ENCODE assay signal across 13 cellular contexts in the genomic region with DNA sequence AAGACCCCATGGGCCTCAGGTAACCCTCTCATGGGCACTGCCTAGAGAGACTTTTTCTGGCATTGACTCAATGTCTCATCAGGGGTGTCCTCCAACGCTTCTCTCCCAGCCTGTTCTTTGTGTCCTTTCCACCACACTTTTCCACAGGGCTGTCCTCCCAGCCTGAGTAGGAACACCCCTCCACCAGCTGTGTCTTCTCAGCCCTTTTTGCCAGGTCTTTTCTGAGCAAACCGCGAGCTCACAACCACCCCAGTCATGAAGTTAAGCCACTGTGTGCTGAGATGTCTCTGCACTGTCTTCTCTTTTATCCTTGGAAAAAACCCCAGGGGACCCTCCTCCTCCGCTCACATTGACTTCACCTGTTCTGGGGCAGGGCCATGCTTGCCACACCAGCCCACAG. TPM values are rescaled to one million over a fixed set of nuclear protein-coding genes. Genes with fewer than 3 reads are reported as not detected.
DNase-seq lines count a peak whose midpoint lies in the region; ATAC-seq, FAIRE-seq and TF ChIP-seq lines count a peak whose summit lies in the region.
"Had no signal": no experiment of that assay in that cellular context is flagged by ENCODE, and none has a peak within 500 bp of the region (broad histone marks: within the 10 kb centered on the region; RNA-seq: fewer than 3 reads in every experiment).

No MANE protein-coding gene starts in this region.

- H3K9me3 ChIP-seq in GM12878 (replicated peaks; ENCODE audit: control insufficient read depth, insufficient read depth, low read length) (no peaks in the 10 kb centered on the region), lung (ENCODE audit: control insufficient read depth in 2 of 2, insufficient read depth in 1 of 2, low read length in 1 of 2) (no peaks in the 10 kb centered on the region), suprapubic skin (no peaks in the 10 kb centered on the region)

- H3K4me1 ChIP-seq in GM12878 (ENCODE audit: control insufficient read depth, insufficient read depth, low read length) (peaks cover 80% of the 10 kb centered on the region), lung (ENCODE audit: control insufficient read depth in 2 of 2, insufficient read depth in 2 of 2, low read length in 2 of 2) (peaks cover 33 to 48% of the 10 kb centered on the region in 2 donors), suprapubic skin (peaks cover 84% of the 10 kb centered on the region)

- SMC1A ChIA-PET in GM12878 (lab: Charles Lee; ENCODE audit: uncharacterized antibody, unreplicated experiment), result interaction anchor here (0.6 to 15.7 kb wide), 5 partner anchors 8 to 1375 kb away, joined by 3 to 280 read pairs (median 140); a partner anchor contains a TSS

- RAD21 ChIA-PET in GM12878 (lab: Charles Lee; ENCODE audit: unreplicated experiment), result interaction anchor here (1.4 to 25.9 kb wide), 4 partner anchors 4 to 65 kb away, joined by 3 to 710 read pairs (median 357); a partner anchor contains a TSS

- intact Hi-C loops in GM12878 (cut with micrococcal nuclease; ENCODE audit: unreplicated experiment), result no loop called here

- no peaks in the 10 kb centered on the region for H3K27me3 ChIP-seq in GM12878 (replicated peaks in 1 of 2; ENCODE audit: control insufficient read depth in 2 of 2, insufficient read depth in 2 of 2, low read length in 1 of 2)
- no peaks in the 10 kb centered on the region for H3K27me3 ChIP-seq in lung (ENCODE audit: control insufficient read depth, insufficient read depth)
- H3K27me3 ChIP-seq in suprapubic skin, result no peaks in the 10 kb centered on the region

- TF ChIP-seq CTCF in GM12878 (IDR thresholded peaks at IDR 0.05 in 2 of 3, conservative IDR thresholded peaks at IDR 0.05 in 1 of 3; ENCODE audit: control insufficient read depth in 2 of 3, extremely low read depth in 1 of 3, insufficient read depth in 1 of 3, low read depth in 3 of 3, low read length in 3 of 3) (no peak), lung (IDR thresholded peaks at IDR 0.05; ENCODE audit: control extremely low read depth, extremely low read depth) (no peak), suprapubic skin (IDR thresholded peaks at IDR 0.05) (no peak), WTC11 (IDR thresholded peaks at IDR 0.05) (no peak)

- peak overlapping the region; percentile 51; the same call in 1 of the 2 replicates for H3K4me2 ChIP-seq in GM12878 (ENCODE audit: control insufficient read depth, insufficient read depth)
- H3K4me2 ChIP-seq: PC-9 had no signal

- TF ChIP-seq POLR2A in GM12878 (IDR thresholded peaks at IDR 0.05; ENCODE audit: low read depth, low read length) (no peak), suprapubic skin (IDR thresholded peaks at IDR 0.05) (no peak)

- no peak for DNase-seq in activated CD8-positive, alpha-beta memory T cell treated with anti-CD3 and anti-CD28 coated beads, Interleukin-2, amount 10 ng/mL, durations not matched to agents 7 days and 5 days
- DNase-seq in activated CD8-positive, alpha-beta memory T cell treated with anti-CD3 and anti-CD28 coated beads, Interleukin-2, amount 50 U/mL, for 4 hours, result no peak
- DNase-seq in GM12878 (ENCODE audit: low read depth, low spot score) (no peak), lung (ENCODE audit: low spot score) (no peak), suprapubic skin (ENCODE audit: low spot score in 2 of 2) (no peak), WTC11 (ENCODE audit: low spot score) (no peak)
- DNase-seq: activated effector memory CD4-positive, alpha-beta T cell treated with anti-CD3 and anti-CD28 coated beads, Interleukin-2, amount 50 U/mL, for 16 hours; GM23248; NCI-H2081 had no signal

- TF ChIP-seq EP300 in GM12878 (IDR thresholded peaks at IDR 0.05; ENCODE audit: borderline replicate concordance in 1 of 2, control insufficient read depth in 1 of 2, low read depth in 2 of 2, low read length in 2 of 2) (no peak), suprapubic skin (IDR thresholded peaks at IDR 0.05) (no peak)

- peak overlapping the region; percentile 47 for H3K27ac Mint-ChIP-seq in activated CD8-positive, alpha-beta memory T cell treated with anti-CD3 and anti-CD28 coated beads, Interleukin-2, amount 10 ng/mL, durations not matched to agents 7 days and 5 days
- H3K27ac Mint-ChIP-seq in WTC11, result no peak overlapping the region

- CTCF ChIA-PET in activated CD8-positive, alpha-beta memory T cell treated with anti-CD3 and anti-CD28 coated beads, Interleukin-2, amount 10 ng/mL, durations not matched to agents 7 days and 5 days (lab: Charles Lee), result interaction anchor here (1.1 kb wide), 1 partner anchor 12 kb away, joined by 3 read pairs; no protein-coding TSS in a partner anchor
- CTCF ChIA-PET in GM12878 (lab: Yijun Ruan, JAX), result interaction anchor here (1.1 to 2.0 kb wide), 4 partner anchors 12 to 52 kb away, joined by 4 to 6 read pairs (median 6); no protein-coding TSS in a partner anchor
- CTCF ChIA-PET in WTC11 (lab: Charles Lee), result interaction anchor here (1.4 to 1.9 kb wide), 2 partner anchors 13 to 36 kb away, joined by 3 to 7 read pairs; no protein-coding TSS in a partner anchor

- H3K36me3 Mint-ChIP-seq in activated CD8-positive, alpha-beta memory T cell treated with anti-CD3 and anti-CD28 coated beads, Interleukin-2, amount 10 ng/mL, durations not matched to agents 7 days and 5 days, result peaks cover 4% of the 10 kb centered on the region
- H3K36me3 Mint-ChIP-seq in WTC11, result no peaks in the 10 kb centered on the region

- no peaks in the 10 kb centered on the region for H3K9me3 Mint-ChIP-seq in activated CD8-positive, alpha-beta memory T cell treated with anti-CD3 and anti-CD28 coated beads, Interleukin-2, amount 10 ng/mL, durations not matched to agents 7 days and 5 days (ENCODE audit: low read depth)
- H3K9me3 Mint-ChIP-seq in WTC11, result no peaks in the 10 kb centered on the region

- WGBS in GM12878 (ENCODE audit: insufficient coverage, insufficient replicate concordance, low lambda C conversion rate, missing lambda C conversion rate), result 32% methylated on average over 4 of the region's 4 CpGs
- WGBS in lung, 2 donors, result 72 to 81% methylated on average over 4 of the region's 4 CpGs
- 44% methylated on average over 4 of the region's 4 CpGs for WGBS in suprapubic skin

- H3K36me3 ChIP-seq in GM12878 (ENCODE audit: control insufficient read depth in 2 of 2, insufficient read depth in 2 of 2, low read length in 1 of 2) (no peaks in the 10 kb centered on the region), lung (ENCODE audit: control insufficient read depth in 2 of 2, insufficient read depth in 2 of 2, low read length in 2 of 2) (no peaks in the 10 kb centered on the region), suprapubic skin (no peaks in the 10 kb centered on the region)

- no peak for TF ChIP-seq RAD21 in GM12878 (IDR thresholded peaks at IDR 0.05; ENCODE audit: insufficient read depth, low read depth, low read length)

- H2AFZ ChIP-seq in GM12878 (ENCODE audit: control insufficient read depth, low read depth, low read length), result no peak overlapping the region
- H2AFZ ChIP-seq: GM23248, PC-9 had no signal

- H3K27ac ChIP-seq in GM12878 (ENCODE audit: control insufficient read depth, insufficient read depth) (peak overlapping the region; percentile 67), lung (ENCODE audit: low read depth in 1 of 2, low read length in 1 of 2) (peak overlapping the region; percentile 62 to 87), suprapubic skin (peak overlapping the region; percentile 86)
- H3K27ac ChIP-seq: GM23248, PC-9 had no signal

- H3K4me3 ChIP-seq in GM12878, result no peak overlapping the region
- H3K4me3 ChIP-seq in lung, result no peak overlapping the region
- H3K4me3 ChIP-seq in suprapubic skin, result no peak overlapping the region
- H3K4me3 ChIP-seq: GM23248, PC-9 had no signal

- H3K27me3 Mint-ChIP-seq in activated CD8-positive, alpha-beta memory T cell treated with anti-CD3 and anti-CD28 coated beads, Interleukin-2, amount 10 ng/mL, durations not matched to agents 7 days and 5 days, result no peaks in the 10 kb centered on the region
- H3K27me3 Mint-ChIP-seq in WTC11 (ENCODE audit: low read depth), result peaks cover 17% of the 10 kb centered on the region

- in situ Hi-C loops in GM12878 (cut with MboI), result loop anchor here (25.0 kb wide), 2 partner anchors 1498 to 1773 kb away; no protein-coding TSS in a partner anchor

- peaks cover 98% of the 10 kb centered on the region for H3K79me2 ChIP-seq in GM12878 (ENCODE audit: control insufficient read depth, insufficient read depth, low read length)

- POLR2A ChIA-PET in GM12878 (lab: Charles Lee) (interaction anchor here (0.5 to 13.1 kb wide), 5 partner anchors 20 to 627 kb away, joined by 3 to 260 read pairs (median 4); no protein-coding TSS in a partner anchor), WTC11 (lab: Charles Lee) (interaction anchor here (1.0 kb wide), 1 partner anchor 1688 kb away, joined by 3 read pairs; no protein-coding TSS in a partner anchor)

- no peak overlapping the region for H3K9ac ChIP-seq in GM12878 (ENCODE audit: control insufficient read depth, insufficient read depth, low read length)
- H3K9ac ChIP-seq: GM23248 had no signal

- no peak overlapping the region for H3K4me3 Mint-ChIP-seq in activated CD8-positive, alpha-beta memory T cell treated with anti-CD3 and anti-CD28 coated beads, Interleukin-2, amount 10 ng/mL, durations not matched to agents 7 days and 5 days
- H3K4me3 Mint-ChIP-seq in WTC11, result no peak overlapping the region

- H4K20me1 ChIP-seq in GM12878 (ENCODE audit: control insufficient read depth, insufficient read depth), result no peaks in the 10 kb centered on the region

- BruUV-seq in GM12878 (replicated peaks; lab: Mats Ljungman, UMichigan), result no TSS peak

- no peak for FAIRE-seq in GM12878 (lab: Jason Lieb, UNC)
- FAIRE-seq: TTC549 had no signal

- peaks cover 64% of the 10 kb centered on the region for H3K4me1 Mint-ChIP-seq in activated CD8-positive, alpha-beta memory T cell treated with anti-CD3 and anti-CD28 coated beads, Interleukin-2, amount 10 ng/mL, durations not matched to agents 7 days and 5 days
- peaks cover 40% of the 10 kb centered on the region for H3K4me1 Mint-ChIP-seq in WTC11

- ATAC-seq in activated CD8-positive, alpha-beta memory T cell treated with anti-CD3 and anti-CD28 coated beads, Interleukin-2, amount 10 ng/mL, durations not matched to agents 7 days and 5 days, result no peak
- ATAC-seq in GM12878 (no peak), lung (ENCODE audit: insufficient read depth, low FRiP score) (no peak), GM18861 (IDR thresholded peaks at IDR 0.05; ENCODE audit: unreplicated experiment) (no peak), HG02970 (IDR thresholded peaks at IDR 0.05; ENCODE audit: low FRiP score, unreplicated experiment) (no peak), WTC11 (no peak)

RNA-seq across cellular contexts. Expression of gene PNMA1, which starts 50.2 kb away (rescaled TPM):
- total RNA-seq in activated CD8-positive, alpha-beta memory T cell treated with anti-CD3 and anti-CD28 coated beads, Interleukin-2, amount 10 ng/mL, durations not matched to agents 7 days and 5 days, result 10 to 100 TPM; 27.1 to 36.6 TPM
- total RNA-seq in GM12878 (2013; cell fraction: nucleolus; rRNA removed), result 8.8 and 10.1 TPM in 2 replicates
- total RNA-seq in GM12878 (2014; rRNA removed) (3.8 and 4.0 TPM in 2 replicates), GM12878 (2014; rRNA removed; fragmentation: Illumina TruSeq; extraction: Trizol) (6.8 TPM in 2 replicates), GM12878 (2021) (22.4 and 24.0 TPM in 2 replicates), lung (10 to 100 TPM; 31.9 to 34.1 TPM), suprapubic skin (1 to 10 TPM; 5.2 to 9.8 (median 6.4) TPM), WTC11 (2021) (46.0 to 50.2 TPM (median 49.6 TPM) in 3 replicates)
- 7.3 TPM for polyA plus RNA-seq in GM12878 (2011; ENCODE audit: low read depth)
- polyA plus RNA-seq in GM12878 (2011; rRNA removed) (7.8 and 9.7 TPM in 2 replicates), GM12878 (2014; fragmentation: Illumina TruSeq; extraction: Trizol) (14.0 and 14.4 TPM in 2 replicates), GM12878 (2014; fragmentation: Nextera tagmentation; extraction: Ambion mirVana) (1 to 10 TPM; 1.8 to 6.5 TPM), GM12878 (2014; rRNA removed) (14.4 and 15.3 TPM in 2 replicates), GM12878 (2016; fragmentation: Nextera tagmentation; extraction: Ambion mirVana) (10 to 100 TPM; 35.0 to 39.3 TPM), lung (10 to 100 TPM; 11.0 to 19.6 TPM)
- 7.1 and 7.2 TPM in 2 replicates for polyA plus RNA-seq in GM12878 (2011; cell fraction: cytosol; rRNA removed)
- polyA plus RNA-seq in GM12878 (2011; cell fraction: nucleus; rRNA removed), result 7.9 and 9.2 TPM in 2 replicates
- 9.3 and 11.6 TPM in 2 replicates for polyA plus RNA-seq in GM12878 (2012)
- polyA minus RNA-seq in GM12878 (2011; rRNA and poly(A)+ RNA removed), result 5.3 and 7.1 TPM in 2 replicates
- 3.3 and 3.7 TPM in 2 replicates for polyA minus RNA-seq in GM12878 (2011; cell fraction: cytosol; rRNA and poly(A)+ RNA removed)
- polyA minus RNA-seq in GM12878 (2011; cell fraction: nucleus; rRNA and poly(A)+ RNA removed), result 3.6 and 4.6 TPM in 2 replicates
